Comparison of ENCODE assay signal across 25 cellular contexts in genomic region chr1:109781807-109782206, GRCh38. TPM values are rescaled to one million over a fixed set of nuclear protein-coding genes. Genes with fewer than 3 reads are reported as not detected.
"Had no signal": no experiment of that assay in that cellular context is flagged by ENCODE, and none has a peak within 500 bp of the region (broad histone marks: within the 10 kb centered on the region; RNA-seq: fewer than 3 reads in every experiment).

No MANE protein-coding gene starts in this region.

- H3K9ac ChIP-seq: neural progenitor cell had no signal

- H3K4me3 ChIP-seq: esophagus muscularis mucosa, heart left ventricle, neural progenitor cell, pancreas, suprapubic skin, thyroid gland, uterus had no signal

- H3K36me3 ChIP-seq: esophagus muscularis mucosa, heart left ventricle, neural progenitor cell, pancreas, suprapubic skin, thyroid gland, uterus had no signal

- H2AFZ ChIP-seq: neural progenitor cell had no signal

- H3K27me3 ChIP-seq: esophagus muscularis mucosa, foreskin keratinocyte, heart left ventricle, neural progenitor cell, pancreas, suprapubic skin, thyroid gland, uterus had no signal

- H3K27ac Mint-ChIP-seq: neural progenitor cell had no signal

- H3K27me3 Mint-ChIP-seq: progenitor cell of endocrine pancreas, type B pancreatic cell had no signal

- H3K9me3 Mint-ChIP-seq: natural killer cell treated with Interleukin-12 subunit alpha and Interleukin-12 subunit beta and Interleukin-15 and Interleukin-18, amount 100 ng/mL, for 72 hours; neural progenitor cell; type B pancreatic cell had no signal

- H3K9me3 ChIP-seq: pancreas, suprapubic skin, thyroid gland, uterus had no signal

- DNase-seq: cortex of kidney; effector memory CD4-positive, alpha-beta T cell; foreskin keratinocyte; hippocampal formation; left ventricle myocardium superior; mammary epithelial cell; nucleus accumbens; pancreas; small intestine; stimulated activated CD4-positive, alpha-beta T cell treated with anti-CD3 and anti-CD28 coated beads, Interleukin-2, amount 100 ng/mL, for 48 hours; stimulated activated naive CD4-positive, alpha-beta T cell treated with Interleukin-2 at 50 U/mL for 16 hours; thyroid gland; uterus had no signal

- H3K27ac ChIP-seq: epithelial cell of prostate, foreskin keratinocyte, heart left ventricle, neural progenitor cell, pancreas, suprapubic skin had no signal

- H3K4me1 ChIP-seq: pancreas, uterus had no signal

- H3K4me2 ChIP-seq: neural progenitor cell had no signal

- H3K36me3 Mint-ChIP-seq: neural progenitor cell, type B pancreatic cell had no signal

- H3K4me3 Mint-ChIP-seq: natural killer cell treated with Interleukin-12 subunit alpha and Interleukin-12 subunit beta and Interleukin-15 and Interleukin-18, amount 100 ng/mL, for 72 hours; neural progenitor cell; type B pancreatic cell had no signal

- ATAC-seq: foreskin keratinocyte; heart left ventricle; left colon; left ventricle myocardium superior; natural killer cell treated with Interleukin-12 subunit alpha and Interleukin-12 subunit beta and Interleukin-15 and Interleukin-18, amount 100 ng/mL, for 72 hours; right cardiac atrium had no signal

RNA-seq across cellular contexts. Expression of gene EPS8L3, which starts 18.1 kb away (rescaled TPM):
- total RNA-seq: foreskin keratinocyte; glomerular endothelial cell; left ventricle myocardium superior; mammary epithelial cell; myocyte; natural killer cell treated with Interleukin-12 subunit alpha and Interleukin-12 subunit beta and Interleukin-15 and Interleukin-18, amount 100 ng/mL, for 72 hours; right cardiac atrium; suprapubic skin; thyroid gland had no signal
- polyA plus RNA-seq: foreskin keratinocyte, mammary epithelial cell, right cardiac atrium had no signal
